ENCODE assay signal across 1 cellular context in genomic region chr2:176106636-176107539, GRCh38.
TF ChIP-seq lines count a peak whose summit lies in the region.

HOXD11 (plus strand) TSS chr2:176107280; CDS start chr2:176107356, 76 bp downstream.

TF ChIP-seq in HEK293, 187 proteins besides CTCF, POLR2A, EP300 and RAD21 (continued from another document and continues in another):
- 0 out of 2 replicates have a peak, but pooled peaks have one; percentile 38 for TF ChIP-seq ZSCAN23 (tag by site-specific recombination; IDR thresholded peaks at IDR 0.05)
- no peak for TF ChIP-seq ZNF560 (tag by site-specific recombination; IDR thresholded peaks at IDR 0.05; ENCODE audit: borderline replicate concordance)
- peak; percentile 72 for TF ChIP-seq KLF10 (tag by site-specific recombination; IDR thresholded peaks at IDR 0.05)
- TF ChIP-seq ZNF239 (tag by site-specific recombination; IDR thresholded peaks at IDR 0.05), result no peak
- TF ChIP-seq TRIM28 (IDR thresholded peaks at IDR 0.05; ENCODE audit: borderline replicate concordance, low read length), result no peak
- 0 out of 2 replicates have a peak, but pooled peaks have one; percentile 34 for TF ChIP-seq KLF17 (tag by site-specific recombination; IDR thresholded peaks at IDR 0.05)
- peak; percentile 53 for TF ChIP-seq ZNF513 (tag by site-specific recombination; IDR thresholded peaks at IDR 0.05)
- no peak for TF ChIP-seq ZBTB7A (tag by site-specific recombination; IDR thresholded peaks at IDR 0.05; ENCODE audit: low read depth)
- TF ChIP-seq WT1 (tag by site-specific recombination; IDR thresholded peaks at IDR 0.05), result peak; percentile 38; the same call in 1 of the 2 replicates
- peak; percentile 78 for TF ChIP-seq ZNF629 (tag by site-specific recombination; IDR thresholded peaks at IDR 0.05)
- no peak for TF ChIP-seq ZNF701 (tag by site-specific recombination; IDR thresholded peaks at IDR 0.05)
- no peak for TF ChIP-seq ZNF514 (tag by site-specific recombination; IDR thresholded peaks at IDR 0.05)
- no peak for TF ChIP-seq MEIS1 (CRISPR knock-in tag; IDR thresholded peaks at IDR 0.05; ENCODE audit: borderline replicate concordance)
- TF ChIP-seq ZNF707 (tag by site-specific recombination; IDR thresholded peaks at IDR 0.05), result no peak
- peak; percentile 53 for TF ChIP-seq ZFP69B (tag by site-specific recombination; IDR thresholded peaks at IDR 0.05)
- TF ChIP-seq SALL2 (tag by site-specific recombination; IDR thresholded peaks at IDR 0.05; ENCODE audit: borderline replicate concordance), result no peak
- TF ChIP-seq ZNF777 (tag by site-specific recombination; IDR thresholded peaks at IDR 0.05; ENCODE audit: borderline replicate concordance), result no peak
- peak; percentile 56 for TF ChIP-seq SP2 (tag by site-specific recombination; IDR thresholded peaks at IDR 0.05)
- no peak; the same call in 1 of the 2 replicates for TF ChIP-seq ZNF324 (tag by site-specific recombination; IDR thresholded peaks at IDR 0.05)
- no peak for TF ChIP-seq ZNF529 (tag by site-specific recombination; IDR thresholded peaks at IDR 0.05; ENCODE audit: insufficient replicate concordance)
- TF ChIP-seq ZNF423 (tag by site-specific recombination; IDR thresholded peaks at IDR 0.05), result peak; percentile 75
- peak; percentile 67 for TF ChIP-seq BCL11B (tag by site-specific recombination; IDR thresholded peaks at IDR 0.05; ENCODE audit: low read depth)
- TF ChIP-seq ZNF394 (tag by site-specific recombination; IDR thresholded peaks at IDR 0.05; ENCODE audit: borderline replicate concordance), result peak; percentile 16
- TF ChIP-seq BCL11A (tag by site-specific recombination; IDR thresholded peaks at IDR 0.05; ENCODE audit: low read depth), result peak; percentile 51; the same call in 1 of the 2 replicates
- no peak for TF ChIP-seq ATF2 (tag by site-specific recombination; IDR thresholded peaks at IDR 0.05; ENCODE audit: low read depth)
- peak; percentile 81 for TF ChIP-seq GLIS2 (tag by site-specific recombination; IDR thresholded peaks at IDR 0.05)
- no peak for TF ChIP-seq ZNF76 (tag by site-specific recombination; IDR thresholded peaks at IDR 0.05; ENCODE audit: borderline replicate concordance, low read depth)
- no peak for TF ChIP-seq ZBTB49 (tag by site-specific recombination; IDR thresholded peaks at IDR 0.05; ENCODE audit: low read depth)
- peak; percentile 80; the same call in 1 of the 2 replicates for TF ChIP-seq SCRT1 (tag by site-specific recombination; IDR thresholded peaks at IDR 0.05; ENCODE audit: borderline replicate concordance)
- no peak for TF ChIP-seq ZNF555 (tag by site-specific recombination; conservative IDR thresholded peaks at IDR 0.05)
- TF ChIP-seq ZBTB11 (tag by site-specific recombination; conservative IDR thresholded peaks at IDR 0.05; ENCODE audit: low read depth), result no peak
- peak; percentile 30; the same call in 1 of the 2 replicates for TF ChIP-seq ZNF24 (tag by site-specific recombination; IDR thresholded peaks at IDR 0.05)
- TF ChIP-seq ZNF398 (tag by site-specific recombination; IDR thresholded peaks at IDR 0.05), result peak; percentile 99
- no peak for TF ChIP-seq ZNF776 (tag by site-specific recombination; IDR thresholded peaks at IDR 0.05; ENCODE audit: borderline replicate concordance)
- no peak for TF ChIP-seq ZNF544 (tag by site-specific recombination; IDR thresholded peaks at IDR 0.05)
- TF ChIP-seq OSR2 (tag by site-specific recombination; IDR thresholded peaks at IDR 0.05), result peak; percentile 92
- TF ChIP-seq ZNF174 (tag by site-specific recombination; IDR thresholded peaks at IDR 0.05), result no peak
- TF ChIP-seq MZF1 (tag by site-specific recombination; IDR thresholded peaks at IDR 0.05; ENCODE audit: borderline replicate concordance), result peak; percentile 91
- no peak for TF ChIP-seq HOXA7 (CRISPR knock-in tag; IDR thresholded peaks at IDR 0.05; ENCODE audit: borderline replicate concordance)
- peak; percentile 69; the same call in 1 of the 2 replicates for TF ChIP-seq TCF7L2 (IDR thresholded peaks at IDR 0.05; ENCODE audit: borderline replicate concordance, low read depth, low read length)
- TF ChIP-seq ZNF704 (tag by site-specific recombination; IDR thresholded peaks at IDR 0.05), result no peak
- TF ChIP-seq PRDM4 (tag by site-specific recombination; IDR thresholded peaks at IDR 0.05), result peak; percentile 76
- no peak for TF ChIP-seq ZNF521 (tag by site-specific recombination; IDR thresholded peaks at IDR 0.05)
- TF ChIP-seq KLF9 (tag by site-specific recombination; IDR thresholded peaks at IDR 0.05; ENCODE audit: low read depth), result peak; percentile 73; the same call in 1 of the 2 replicates
- TF ChIP-seq AEBP2 (tag by site-specific recombination; IDR thresholded peaks at IDR 0.05; ENCODE audit: borderline replicate concordance), result no peak
- TF ChIP-seq ZNF626 (tag by site-specific recombination; IDR thresholded peaks at IDR 0.05), result no peak
- no peak for TF ChIP-seq ZNF248 (tag by site-specific recombination; IDR thresholded peaks at IDR 0.05)
